Comparison of ENCODE assay signal across 22 cellular contexts in the genomic region with DNA sequence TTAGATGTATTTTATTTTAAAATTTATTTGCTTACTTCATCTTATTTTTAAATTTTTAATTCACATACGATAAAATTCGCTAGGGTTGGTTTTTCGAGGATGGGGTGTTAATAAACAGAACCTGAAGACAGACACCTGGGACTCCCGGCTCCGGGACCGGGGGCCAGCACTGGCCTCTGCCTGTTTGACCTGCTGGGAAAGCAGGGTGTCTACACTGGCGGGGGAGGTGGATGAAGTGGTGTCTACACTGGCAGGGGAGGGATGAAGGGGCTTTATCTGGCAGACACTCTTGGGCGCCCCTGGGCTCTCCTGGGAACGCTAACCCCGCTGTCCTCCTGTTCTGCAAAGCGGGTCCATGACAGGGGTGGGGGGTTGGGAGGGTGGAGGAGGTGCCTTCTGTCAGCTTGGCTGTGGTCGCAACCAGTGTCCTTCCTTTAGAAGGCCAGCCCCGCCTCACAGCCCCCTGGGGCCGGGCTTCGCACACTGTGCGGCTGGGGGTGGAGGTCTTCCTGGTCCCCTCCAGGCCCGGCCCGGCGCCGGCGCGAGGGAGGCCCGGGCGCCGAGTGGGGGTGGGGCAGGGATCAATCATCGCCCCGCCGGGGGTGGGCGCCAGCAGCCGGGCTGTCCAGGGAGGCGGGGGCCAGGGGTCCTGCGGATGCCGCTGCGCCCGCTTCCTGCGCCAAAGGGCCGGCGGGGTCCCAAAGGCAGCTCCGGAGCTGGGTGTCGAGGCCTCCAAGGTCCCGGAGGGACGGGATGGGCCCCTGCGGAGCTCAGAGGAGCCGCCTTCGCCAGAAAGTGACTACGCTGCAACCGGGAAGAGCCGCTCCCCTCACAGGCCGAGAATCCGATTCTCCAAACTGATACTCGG. TPM values are rescaled to one million over a fixed set of nuclear protein-coding genes. Genes with fewer than 3 reads are reported as not detected.
A peak's percentile ranks its signal among the peaks of the same experiment; 100 is the strongest.
DNase-seq lines count a peak whose midpoint lies in the region; ATAC-seq and TF ChIP-seq lines count a peak whose summit lies in the region.
"Had no signal": no experiment of that assay in that cellular context is flagged by ENCODE, and none has a peak within 500 bp of the region (broad histone marks: within the 10 kb centered on the region; RNA-seq: fewer than 3 reads in every experiment).

No MANE protein-coding gene starts in this region.

- H3K9ac ChIP-seq in BLaER1 treated with 17β-estradiol and CSF1 and Interleukin-3, amounts not matched to agents 10 nM and 100 nM: no peak overlapping the region
- no peak overlapping the region for H3K9ac ChIP-seq in neural progenitor cell

- no peak overlapping the region for H2AFZ ChIP-seq in neural progenitor cell (replicated peaks)

- H3K9me3 ChIP-seq in BLaER1 treated with 17β-estradiol and CSF1 and Interleukin-3, amounts not matched to agents 10 nM and 100 nM (replicated peaks in 1 of 11): no peaks in the 10 kb centered on the region
- H3K9me3 ChIP-seq in Panc1 (ENCODE audit: control insufficient read depth, insufficient read depth, low read depth, low read length) (no peaks in the 10 kb centered on the region), iPS-18c (ENCODE audit: control insufficient read depth, insufficient read depth, low read length) (no peaks in the 10 kb centered on the region), neural progenitor cell (ENCODE audit: low read depth) (no peaks in the 10 kb centered on the region)
- no peaks in the 10 kb centered on the region for H3K9me3 ChIP-seq in CD4-positive, alpha-beta memory T cell (ENCODE audit: control insufficient read depth in 1 of 2, low read length in 2 of 2)
- H3K9me3 ChIP-seq: MG63 had no signal

- POLR2A ChIA-PET in Panc1 (lab: Charles Lee): interaction anchor here (1.2 kb wide), 1 partner anchor 143 kb away, joined by 5 read pairs; no protein-coding TSS in a partner anchor
- POLR2A ChIA-PET in CD4-positive, alpha-beta memory T cell (lab: Charles Lee; ENCODE audit: partially characterized antibody): no interaction called here

- no peak overlapping the region for H3K27ac Mint-ChIP-seq in neural progenitor cell
- H3K27ac Mint-ChIP-seq in CD4-positive, alpha-beta memory T cell: no peak overlapping the region
- H3K27ac Mint-ChIP-seq: T-helper 1 cell treated with Interleukin-12 subunit alpha and Interleukin-12 subunit beta and Interleukin-4 antibody, amounts not matched to agents 30 μg/mL and 1 μg/mL, for 36 hours had no signal

- intact Hi-C loops in Panc1 (cut with micrococcal nuclease; ENCODE audit: unreplicated experiment): loop anchor here (10.0 kb wide), 1 partner anchor 321 kb away; a partner anchor contains a TSS
- intact Hi-C loops in CD4-positive, alpha-beta memory T cell (cut with micrococcal nuclease): no loop called here

- no peaks in the 10 kb centered on the region for H3K79me2 ChIP-seq in neural progenitor cell (ENCODE audit: low read depth)

- no peak for TF ChIP-seq CTCF in Panc1 (IDR thresholded peaks at IDR 0.05)
- TF ChIP-seq CTCF in neural progenitor cell (IDR thresholded peaks at IDR 0.05): no peak

- H3K4me1 Mint-ChIP-seq in neural progenitor cell: peaks cover 15% of the 10 kb centered on the region
- peaks cover 0 to 7% (median 2%) of the 10 kb centered on the region in 4 donors for H3K4me1 Mint-ChIP-seq in CD4-positive, alpha-beta memory T cell

- DNase-seq in Panc1 (ENCODE audit: low read depth, low spot score) (no peak), neural progenitor cell (ENCODE audit: low spot score) (peak; percentile 73), activated gamma-delta T cell treated with Interleukin-2 at 50 U/mL for 16 hours (no peak)
- no peak for DNase-seq in CD4-positive, alpha-beta memory T cell
- no peak for DNase-seq in activated CD4-positive, alpha-beta T cell treated with anti-CD3 and anti-CD28 coated beads, Interleukin-2, amount 50 U/mL, for 48 hours
- DNase-seq in activated naive CD4-positive, alpha-beta T cell treated with Interleukin-2 at 50 U/mL for 16 hours: no peak
- DNase-seq: activated CD8-positive, alpha-beta memory T cell treated with anti-CD3 and anti-CD28 coated beads, Interleukin-2, amount 50 U/mL, for 4 hours; activated naive CD4-positive, alpha-beta T cell; GF-D8; HCEC 1CT; kidney glomerular epithelial cell; MG63; NCI-H187 treated with DMSO at 0.1 percent for 48 hours; NCI-H446 treated with DMSO at 0.1 percent for 48 hours; SHP77 treated with DMSO at 0.1 percent for 48 hours had no signal

- H3K27ac ChIP-seq in BLaER1 treated with 17β-estradiol and CSF1 and Interleukin-3, amounts not matched to agents 10 nM and 100 nM: no peak overlapping the region
- H3K27ac ChIP-seq in Panc1 (ENCODE audit: low read length) (peak overlapping the region; percentile 97), neural progenitor cell (no peak overlapping the region)
- H3K27ac ChIP-seq in CD4-positive, alpha-beta memory T cell (ENCODE audit: low read depth, low read length): no peak overlapping the region

- H3K27me3 ChIP-seq in BLaER1 treated with 17β-estradiol and CSF1 and Interleukin-3, amounts not matched to agents 10 nM and 100 nM: peaks cover 97 to 100% (median 99%) of the 10 kb centered on the region in 11 experiments
- no peaks in the 10 kb centered on the region for H3K27me3 ChIP-seq in Panc1 (ENCODE audit: control insufficient read depth, insufficient read depth, low read length)
- peaks cover 76% of the 10 kb centered on the region for H3K27me3 ChIP-seq in neural progenitor cell
- H3K27me3 ChIP-seq in CD4-positive, alpha-beta memory T cell (ENCODE audit: insufficient read depth, low read length): no peaks in the 10 kb centered on the region

- H3K36me3 ChIP-seq in BLaER1 treated with 17β-estradiol and CSF1 and Interleukin-3, amounts not matched to agents 10 nM and 100 nM: no peaks in the 10 kb centered on the region
- H3K36me3 ChIP-seq in Panc1 (ENCODE audit: control insufficient read depth, insufficient read depth, low read length) (peaks cover 2% of the 10 kb centered on the region; the same call in 1 of the 2 replicates), neural progenitor cell (no peaks in the 10 kb centered on the region)
- H3K36me3 ChIP-seq in CD4-positive, alpha-beta memory T cell (ENCODE audit: insufficient read depth, low read length): no peaks in the 10 kb centered on the region
- H3K36me3 ChIP-seq: MG63 had no signal

- no peak for ATAC-seq in Panc1
- ATAC-seq: activated CD4-positive, CD25-positive, alpha-beta regulatory T cell treated with anti-CD3 and anti-CD28 coated beads, Interleukin-2, amount 50 U/mL, for 24 hours; esophagus mucosa had no signal

- no peaks in the 10 kb centered on the region for H3K36me3 Mint-ChIP-seq in neural progenitor cell
- no peaks in the 10 kb centered on the region for H3K36me3 Mint-ChIP-seq in CD4-positive, alpha-beta memory T cell

- TSS peak; percentile 79 for BruUV-seq in Panc1 (replicated peaks; lab: Mats Ljungman, UMichigan)

- peak overlapping the region in 8 of 11 experiments; percentile 5 to 58 (median 42); a peak in 12 of 22 replicates for H3K4me2 ChIP-seq in BLaER1 treated with 17β-estradiol and CSF1 and Interleukin-3, amounts not matched to agents 10 nM and 100 nM
- peak overlapping the region; percentile 72 for H3K4me2 ChIP-seq in neural progenitor cell

- CTCF ChIA-PET in Panc1 (lab: Charles Lee): no interaction called here
- CTCF ChIA-PET in CD4-positive, alpha-beta memory T cell (lab: Charles Lee; ENCODE audit: partially characterized antibody): no interaction called here

- no peaks in the 10 kb centered on the region for H3K9me3 Mint-ChIP-seq in neural progenitor cell
- H3K9me3 Mint-ChIP-seq in CD4-positive, alpha-beta memory T cell: no peaks in the 10 kb centered on the region
- H3K9me3 Mint-ChIP-seq: T-helper 1 cell treated with Interleukin-12 subunit alpha and Interleukin-12 subunit beta and Interleukin-4 antibody, amounts not matched to agents 30 μg/mL and 1 μg/mL, for 36 hours had no signal

- H3K4me3 ChIP-seq in BLaER1 treated with 17β-estradiol and CSF1 and Interleukin-3, amounts not matched to agents 10 nM and 100 nM: no peak overlapping the region
- H3K4me3 ChIP-seq in Panc1 (ENCODE audit: low read depth in 2 of 2, low read length in 2 of 2) (peak overlapping the region; percentile 57 to 69), iPS-18c (ENCODE audit: insufficient read depth, low read depth, low read length) (peak overlapping the region; percentile 38), neural progenitor cell (peak overlapping the region; percentile 49)
- H3K4me3 ChIP-seq in CD4-positive, alpha-beta memory T cell (ENCODE audit: low read length in 2 of 2): no peak overlapping the region
- H3K4me3 ChIP-seq: MG63 had no signal

- H3F3A ChIP-seq in neural progenitor cell (ENCODE audit: low read depth): peaks cover 13% of the 10 kb centered on the region

- H4K20me1 ChIP-seq in BLaER1 treated with 17β-estradiol and CSF1 and Interleukin-3, amounts not matched to agents 10 nM and 100 nM: peaks cover 0 to 88% (median 61%) of the 10 kb centered on the region in 11 experiments; a peak in 19 of 22 replicates
- H4K20me1 ChIP-seq in neural progenitor cell (ENCODE audit: low read depth): peaks cover 27% of the 10 kb centered on the region

- in situ Hi-C loops in Panc1 (cut with HindIII; ENCODE audit: low pct_unique_long_range_greater_than_20kb, low sequenced_read_pairs): no loop called here

- H3K4me3 Mint-ChIP-seq in neural progenitor cell: peak overlapping the region; percentile 64
- H3K4me3 Mint-ChIP-seq in CD4-positive, alpha-beta memory T cell: no peak overlapping the region
- H3K4me3 Mint-ChIP-seq: T-helper 1 cell treated with Interleukin-12 subunit alpha and Interleukin-12 subunit beta and Interleukin-4 antibody, amounts not matched to agents 30 μg/mL and 1 μg/mL, for 36 hours had no signal

- peaks cover 13 to 52% (median 30%) of the 10 kb centered on the region in 10 experiments; a peak in 15 of 20 replicates for H3K4me1 ChIP-seq in BLaER1 treated with 17β-estradiol and CSF1 and Interleukin-3, amounts not matched to agents 10 nM and 100 nM
- H3K4me1 ChIP-seq in Panc1 (ENCODE audit: control insufficient read depth, insufficient read depth, low read length): peaks cover 36% of the 10 kb centered on the region
- peaks cover 19% of the 10 kb centered on the region for H3K4me1 ChIP-seq in neural progenitor cell
- H3K4me1 ChIP-seq in CD4-positive, alpha-beta memory T cell (ENCODE audit: insufficient read depth, low read length): no peaks in the 10 kb centered on the region

- peaks cover 48% of the 10 kb centered on the region for H3K27me3 Mint-ChIP-seq in neural progenitor cell (ENCODE audit: insufficient read depth, low read depth)
- H3K27me3 Mint-ChIP-seq in CD4-positive, alpha-beta memory T cell: peaks cover 24 to 41% of the 10 kb centered on the region in 2 donors

RNA-seq across cellular contexts. Expression of a gene that starts 1.8 kb away (rescaled TPM):
- 53.2 TPM for total RNA-seq in Panc1 (2021; ENCODE audit: unreplicated experiment)
- polyA plus RNA-seq in Panc1 (2012; ENCODE audit: insufficient read length): 45.6 TPM
- total RNA-seq in neural progenitor cell (ENCODE audit: low replicate concordance): 0.12 TPM in 1 of 2 replicates, not detected in the other
- total RNA-seq in CD4-positive, alpha-beta memory T cell: not detected
- polyA plus RNA-seq in CD4-positive, alpha-beta memory T cell: not detected
- total RNA-seq: astrocyte, esophagus mucosa had no signal

RNA-seq across cellular contexts. Expression of a gene that starts 46.6 kb away (rescaled TPM):
- total RNA-seq in Panc1 (2021; ENCODE audit: unreplicated experiment) (not detected), neural progenitor cell (ENCODE audit: low replicate concordance) (0.03 TPM in 1 of 2 replicates, not detected in the other)
- not detected for polyA plus RNA-seq in Panc1 (2012; ENCODE audit: insufficient read length)
- total RNA-seq in CD4-positive, alpha-beta memory T cell: not detected
- polyA plus RNA-seq in CD4-positive, alpha-beta memory T cell: not detected
- total RNA-seq: pulmonary artery endothelial cell had no signal

Comparison
In these comparisons a context has a peak if more than half of its experiments do, and no peak if none do; other contexts are left out.
1. H3K4me3 ChIP-seq: peak in Panc1 (2 of 2), iPS-18c (single experiment) and neural progenitor cell (single experiment); none in BLaER1 treated with 17β-estradiol and CSF1 and Interleukin-3, amounts not matched to agents 10 nM and 100 nM (0 of 10) and CD4-positive, alpha-beta memory T cell (0 of 2).
2. RNA of a gene that starts 1.8 kb away (total RNA-seq): 53.2 TPM in Panc1 (single experiment); 0.12 TPM in neural progenitor cell and not detected in CD4-positive, alpha-beta memory T cell; every median in the first group is over 10 times any median in the second.